38 cellular contexts compared by ENCODE assay signal in genomic region chr9:108884701-108885100, GRCh38. TPM values are rescaled to one million over a fixed set of nuclear protein-coding genes. Genes with fewer than 3 reads are reported as not detected.
"Had no signal": no experiment of that assay in that cellular context is flagged by ENCODE, and none has a peak within 500 bp of the region (broad histone marks: within the 10 kb centered on the region; RNA-seq: fewer than 3 reads in every experiment).

No MANE protein-coding gene starts in this region.

- H3K27me3 Mint-ChIP-seq: activated B cell treated with CpG ODN at 0.5 μM for 24 hours; activated CD4-positive, alpha-beta T cell treated with anti-CD3 and anti-CD28 coated beads, Interleukin-2, amount 10 ng/mL, durations not matched to agents 24 days and 14 days; activated naive CD4-positive, alpha-beta T cell treated with anti-CD3 and anti-CD28 coated beads, Interleukin-2, amount 50 U/mL, for 24 hours; activated T-helper 17 cell treated with anti-CD3 and anti-CD28 coated beads, Interleukin-2, amount 50 U/mL, for 72 hours; T-cell had no signal

- ATAC-seq: PC-3, Right ventricle myocardium inferior, SK-N-SH treated with all-trans-retinoic acid at 6 μM for 48 hours, T-cell had no signal

- DNase-seq: activated B cell treated with CpG ODN at 0.5 μM for 24 hours; activated CD4-positive, alpha-beta T cell treated with anti-CD3 and anti-CD28 coated beads, Interleukin-2, amount 10 ng/mL, durations not matched to agents 24 days and 14 days; activated CD4-positive, alpha-beta T cell treated with anti-CD3 and anti-CD28 coated beads, Interleukin-2, amount 50 U/mL, for 4 hours; activated CD4-positive, CD25-positive, alpha-beta regulatory T cell treated with anti-CD3 and anti-CD28 coated beads, Interleukin-2, amount 50 U/mL, for 72 hours; activated CD8-positive, alpha-beta memory T cell treated with anti-CD3 and anti-CD28 coated beads, Interleukin-2, amount 50 U/mL, for 4 hours; activated effector memory CD4-positive, alpha-beta T cell treated with anti-CD3 and anti-CD28 coated beads, Interleukin-2, amount 50 U/mL, for 16 hours; activated naive CD4-positive, alpha-beta T cell; activated T-cell treated with anti-CD3 and anti-CD28 coated beads, Interleukin-2, amount 50 U/mL, for 48 hours; amygdala; body of pancreas; NCI-H1092 treated with DMSO at 0.1 percent for 48 hours; NCI-H1417; NCI-H146; NCI-H187; NCI-H2029 treated with DMSO at 0.1 percent for 48 hours; NCI-H2107; NCI-H2171; NCI-H510A; NCI-H526; NCI-H748 treated with DMSO at 0.1 percent for 48 hours; NK-92 treated with Interleukin-12 subunit alpha and Interleukin-12 subunit beta, amount 100 ng/mL, for 24 hours; PC-3; Peyer's patch; RPMI8226; SIG-M5; T-cell; T-helper 2 cell; T-helper 9 cell had no signal

- H3K4me1 ChIP-seq: breast epithelium had no signal

- H3K9me3 Mint-ChIP-seq: activated B cell treated with CpG ODN at 0.5 μM for 24 hours; activated CD4-positive, alpha-beta T cell treated with anti-CD3 and anti-CD28 coated beads, Interleukin-2, amount 10 ng/mL, durations not matched to agents 24 days and 14 days; activated naive CD4-positive, alpha-beta T cell treated with anti-CD3 and anti-CD28 coated beads, Interleukin-2, amount 50 U/mL, for 24 hours; activated T-helper 17 cell treated with anti-CD3 and anti-CD28 coated beads, Interleukin-2, amount 50 U/mL, for 72 hours; T-cell had no signal

- H3K27me3 ChIP-seq: body of pancreas, breast epithelium, Peyer's patch had no signal

- H3K27ac Mint-ChIP-seq: activated B cell treated with CpG ODN at 0.5 μM for 24 hours, T-cell had no signal

- H3K4me3 ChIP-seq: body of pancreas, breast epithelium, Peyer's patch had no signal

- H3K4me3 Mint-ChIP-seq: activated B cell treated with CpG ODN at 0.5 μM for 24 hours; activated CD4-positive, alpha-beta T cell treated with anti-CD3 and anti-CD28 coated beads, Interleukin-2, amount 10 ng/mL, durations not matched to agents 24 days and 14 days; activated naive CD4-positive, alpha-beta T cell treated with anti-CD3 and anti-CD28 coated beads, Interleukin-2, amount 50 U/mL, for 24 hours; T-cell had no signal

- H3K9me3 ChIP-seq: body of pancreas, breast epithelium, Peyer's patch had no signal

- H3K27ac ChIP-seq: breast epithelium, Peyer's patch, VCaP had no signal

RNA-seq across cellular contexts. Expression of gene ACTL7A, which starts 22.6 kb away (rescaled TPM):
- total RNA-seq: activated B cell treated with CpG ODN at 0.5 μM for 24 hours; activated CD4-positive, alpha-beta T cell treated with anti-CD3 and anti-CD28 coated beads, Interleukin-2, amount 10 ng/mL, durations not matched to agents 24 days and 14 days; activated T-helper 17 cell treated with anti-CD3 and anti-CD28 coated beads, Interleukin-2, amount 50 U/mL, for 72 hours; astrocyte; body of pancreas; breast epithelium; cardiac septum; M059J; PC-3; Peyer's patch; Right ventricle myocardium inferior; SK-MEL-5; T-cell had no signal

RNA-seq across cellular contexts. Expression of gene ACTL7B, which starts 28.9 kb away (rescaled TPM):
- total RNA-seq: activated CD4-positive, alpha-beta T cell treated with anti-CD3 and anti-CD28 coated beads, Interleukin-2, amount 10 ng/mL, durations not matched to agents 24 days and 14 days; astrocyte; cardiac septum; M059J; PC-3; Peyer's patch; Right ventricle myocardium inferior; SK-MEL-5 had no signal
